In the genomic region with DNA sequence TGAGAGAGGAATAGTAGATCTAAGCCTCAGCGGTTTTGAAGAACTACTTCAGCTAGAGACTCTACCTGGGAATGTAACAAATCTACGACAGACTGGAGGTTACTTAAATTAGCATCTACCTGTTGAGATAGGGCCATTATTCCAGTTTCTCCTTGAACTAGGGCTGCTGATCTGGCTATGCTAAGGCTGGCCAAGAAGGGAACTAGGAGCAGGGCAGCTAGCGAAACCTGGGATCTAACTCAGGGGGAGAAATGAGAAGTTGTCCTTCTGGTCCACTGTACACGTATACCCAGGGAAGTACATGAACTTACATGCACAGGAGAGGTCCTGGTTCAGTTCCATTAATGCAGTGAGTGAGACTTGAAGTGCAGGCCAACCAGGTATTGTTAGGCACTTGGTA, we compare ENCODE assay signal across 22 cellular contexts.
DNase-seq lines count a peak whose midpoint lies in the region; ATAC-seq, FAIRE-seq and TF ChIP-seq lines count a peak whose summit lies in the region.
"Had no signal": no experiment of that assay in that cellular context is flagged by ENCODE, and none has a peak within 500 bp of the region (broad histone marks: within the 10 kb centered on the region; RNA-seq: fewer than 3 reads in every experiment).

No MANE protein-coding gene starts in this region.

- no peak overlapping the region for H3K27ac Mint-ChIP-seq in GM23338
- no peak overlapping the region for H3K27ac Mint-ChIP-seq in endodermal cell
- H3K27ac Mint-ChIP-seq in nephron progenitor cell, result peak overlapping the region; percentile 38
- H3K27ac Mint-ChIP-seq: B cell; CD14-positive monocyte; CD4-positive, alpha-beta T cell had no signal

- H3K27ac ChIP-seq in GM23338 (ENCODE audit: low read depth), result no peak overlapping the region
- no peak overlapping the region for H3K27ac ChIP-seq in GM12878 (ENCODE audit: control insufficient read depth, insufficient read depth)
- no peak overlapping the region for H3K27ac ChIP-seq in endodermal cell (ENCODE audit: low read depth, low read length)
- H3K27ac ChIP-seq in Peyer's patch, result no peak overlapping the region
- H3K27ac ChIP-seq in lower lobe of right lung, result no peak overlapping the region
- H3K27ac ChIP-seq: 22Rv1; BLaER1 treated with 17β-estradiol and CSF1 and Interleukin-3, amounts not matched to agents 10 nM and 100 nM had no signal

- H3K9me3 Mint-ChIP-seq in GM23338 (no peaks in the 10 kb centered on the region; the same call in 2 of the 3 replicates), endodermal cell (peaks cover 1% of the 10 kb centered on the region), nephron progenitor cell (peaks cover 4% of the 10 kb centered on the region)

- CTCF ChIA-PET in GM12878 (lab: Yijun Ruan, JAX), result interaction anchor here (1.6 kb wide), 1 partner anchor 38 kb away, joined by 3 read pairs; no protein-coding TSS in a partner anchor

- H3K36me3 ChIP-seq in GM23338 (ENCODE audit: insufficient read depth) (no peaks in the 10 kb centered on the region), GM12878 (ENCODE audit: control insufficient read depth in 2 of 2, insufficient read depth in 2 of 2, low read length in 1 of 2) (no peaks in the 10 kb centered on the region), endodermal cell (ENCODE audit: control insufficient read depth, insufficient read depth, low read length) (no peaks in the 10 kb centered on the region), Peyer's patch (no peaks in the 10 kb centered on the region), lower lobe of right lung (no peaks in the 10 kb centered on the region)
- H3K36me3 ChIP-seq: BLaER1 treated with 17β-estradiol and CSF1 and Interleukin-3, amounts not matched to agents 10 nM and 100 nM had no signal

- H3K36me3 Mint-ChIP-seq in GM23338 (ENCODE audit: low read depth) (peaks cover 2% of the 10 kb centered on the region; the same call in 1 of the 3 replicates), endodermal cell (ENCODE audit: low read depth) (peaks cover 9% of the 10 kb centered on the region), nephron progenitor cell (ENCODE audit: low read depth) (peaks cover 36% of the 10 kb centered on the region)

- H3K4me2 ChIP-seq in GM23338 (peak overlapping the region; percentile 85), GM12878 (ENCODE audit: control insufficient read depth, insufficient read depth) (no peak overlapping the region)
- H3K4me2 ChIP-seq: BLaER1 treated with 17β-estradiol and CSF1 and Interleukin-3, amounts not matched to agents 10 nM and 100 nM had no signal

- H3K4me1 Mint-ChIP-seq in GM23338, result peaks cover 63% of the 10 kb centered on the region
- peaks cover 68% of the 10 kb centered on the region for H3K4me1 Mint-ChIP-seq in endodermal cell
- peaks cover 85% of the 10 kb centered on the region for H3K4me1 Mint-ChIP-seq in nephron progenitor cell
- H3K4me1 Mint-ChIP-seq: B cell; CD14-positive monocyte; CD8-positive, alpha-beta memory T cell had no signal

- H3K4me3 ChIP-seq in GM23338, result peak overlapping the region; percentile 55
- H3K4me3 ChIP-seq in GM12878, result no peak overlapping the region
- peak overlapping the region; percentile 82 for H3K4me3 ChIP-seq in endodermal cell (ENCODE audit: low read length)
- no peak overlapping the region for H3K4me3 ChIP-seq in Peyer's patch
- no peak overlapping the region for H3K4me3 ChIP-seq in lower lobe of right lung
- H3K4me3 ChIP-seq: BLaER1 treated with 17β-estradiol and CSF1 and Interleukin-3, amounts not matched to agents 10 nM and 100 nM had no signal

- H3K9ac ChIP-seq in GM12878 (ENCODE audit: control insufficient read depth, insufficient read depth, low read length) (no peak overlapping the region), endodermal cell (ENCODE audit: extremely low read depth, low read length, poor library complexity, severe bottlenecking) (no peak overlapping the region)
- H3K9ac ChIP-seq: BLaER1 treated with 17β-estradiol and CSF1 and Interleukin-3, amounts not matched to agents 10 nM and 100 nM had no signal

- no TSS peak for BruUV-seq in GM12878 (replicated peaks; lab: Mats Ljungman, UMichigan)

- no peak for ATAC-seq in GM23338
- ATAC-seq in GM12878, result no peak
- no peak for ATAC-seq in lower lobe of right lung

- H3K27me3 Mint-ChIP-seq in GM23338 (ENCODE audit: insufficient read depth, low read depth, poor library complexity) (peaks cover 100% of the 10 kb centered on the region), endodermal cell (ENCODE audit: insufficient read depth) (peaks cover 97% of the 10 kb centered on the region), nephron progenitor cell (ENCODE audit: low read depth, poor library complexity) (peaks cover 52% of the 10 kb centered on the region)

- POLR2A ChIA-PET in GM12878 (lab: Charles Lee), result no interaction called here

- intact Hi-C loops in GM12878 (cut with micrococcal nuclease; ENCODE audit: unreplicated experiment), result no loop called here
- intact Hi-C loops in lower lobe of right lung (cut with DNase I), result no loop called here

- no peak for TF ChIP-seq EP300 in GM12878 (IDR thresholded peaks at IDR 0.05; ENCODE audit: borderline replicate concordance in 1 of 2, control insufficient read depth in 1 of 2, low read depth in 2 of 2, low read length in 2 of 2)

- peaks cover 27% of the 10 kb centered on the region for H4K20me1 ChIP-seq in GM23338 (replicated peaks; ENCODE audit: insufficient read depth)
- H4K20me1 ChIP-seq in GM12878 (ENCODE audit: control insufficient read depth, insufficient read depth), result no peaks in the 10 kb centered on the region
- H4K20me1 ChIP-seq: BLaER1 treated with 17β-estradiol and CSF1 and Interleukin-3, amounts not matched to agents 10 nM and 100 nM had no signal

- TF ChIP-seq POLR2A in GM12878 (IDR thresholded peaks at IDR 0.05; ENCODE audit: low read depth, low read length) (no peak), Peyer's patch (IDR thresholded peaks at IDR 0.05) (no peak)

- RAD21 ChIA-PET in GM12878 (lab: Charles Lee; ENCODE audit: unreplicated experiment), result no interaction called here

- peaks cover 70% of the 10 kb centered on the region for H3K4me1 ChIP-seq in GM23338 (ENCODE audit: insufficient read depth)
- H3K4me1 ChIP-seq in GM12878 (ENCODE audit: control insufficient read depth, insufficient read depth, low read length), result no peaks in the 10 kb centered on the region
- H3K4me1 ChIP-seq in endodermal cell (ENCODE audit: control insufficient read depth, insufficient read depth, low read length), result peaks cover 40% of the 10 kb centered on the region
- H3K4me1 ChIP-seq in Peyer's patch, result no peaks in the 10 kb centered on the region
- no peaks in the 10 kb centered on the region for H3K4me1 ChIP-seq in lower lobe of right lung
- H3K4me1 ChIP-seq: BLaER1 treated with 17β-estradiol and CSF1 and Interleukin-3, amounts not matched to agents 10 nM and 100 nM had no signal

- TF ChIP-seq RAD21 in GM12878 (IDR thresholded peaks at IDR 0.05; ENCODE audit: insufficient read depth, low read depth, low read length), result no peak

- 14% methylated on average over 4 of the region's 4 CpGs for whole genome bisulfite sequencing in GM12878 (ENCODE audit: insufficient coverage, insufficient replicate concordance, low lambda C conversion rate, missing lambda C conversion rate)
- WGBS in endodermal cell (ENCODE audit: insufficient coverage in 1 of 2, insufficient read length in 1 of 2), 2 experiments, result 50 to 55% methylated on average over 4 of the region's 4 CpGs

- in situ Hi-C loops in GM12878 (cut with MboI), result no loop called here

- H2AFZ ChIP-seq in GM23338 (no peak overlapping the region), GM12878 (ENCODE audit: control insufficient read depth, low read depth, low read length) (no peak overlapping the region)

- DNase-seq in GM23338 (ENCODE audit: low spot score) (no peak), GM12878 (ENCODE audit: low read depth, low spot score) (no peak), endodermal cell (no peak), nephron progenitor cell (no peak), Peyer's patch (no peak), lower lobe of right lung (no peak), D341Med (ENCODE audit: low spot score) (no peak)
- DNase-seq: CD4-positive, alpha-beta T cell; CD8-positive, alpha-beta memory T cell; DMS53; DMS79 treated with DMSO at 0.1 percent for 48 hours; GF-D8; GOT3; H7; HCEC 1CT had no signal

- H3K79me2 ChIP-seq in GM23338 (replicated peaks; ENCODE audit: insufficient read depth), result no peaks in the 10 kb centered on the region
- H3K79me2 ChIP-seq in GM12878 (ENCODE audit: control insufficient read depth, insufficient read depth, low read length), result no peaks in the 10 kb centered on the region

- SMC1A ChIA-PET in GM12878 (lab: Charles Lee; ENCODE audit: uncharacterized antibody, unreplicated experiment), result no interaction called here

- no peaks in the 10 kb centered on the region for H3K9me2 ChIP-seq in GM23338 (ENCODE audit: insufficient read depth)

- H3K4me3 Mint-ChIP-seq in GM23338 (no peak overlapping the region), endodermal cell (no peak overlapping the region), nephron progenitor cell (peak overlapping the region; percentile 53)
- H3K4me3 Mint-ChIP-seq: B cell; CD4-positive, alpha-beta T cell; CD8-positive, alpha-beta memory T cell had no signal

- no peak for TF ChIP-seq CTCF in GM23338 (conservative IDR thresholded peaks at IDR 0.05; ENCODE audit: low read depth in 2 of 2)
- no peak for TF ChIP-seq CTCF in GM12878 (IDR thresholded peaks at IDR 0.05 in 2 of 3, conservative IDR thresholded peaks at IDR 0.05 in 1 of 3; ENCODE audit: control insufficient read depth in 2 of 3, extremely low read depth in 1 of 3, insufficient read depth in 1 of 3, low read depth in 3 of 3, low read length in 3 of 3)
- no peak for TF ChIP-seq CTCF in endodermal cell (conservative IDR thresholded peaks at IDR 0.05)
- TF ChIP-seq CTCF in nephron progenitor cell (IDR thresholded peaks at IDR 0.05), result no peak
- TF ChIP-seq CTCF in Peyer's patch (IDR thresholded peaks at IDR 0.05), result no peak
- TF ChIP-seq CTCF in lower lobe of right lung (IDR thresholded peaks at IDR 0.05), result no peak

- FAIRE-seq in GM12878 (lab: Jason Lieb, UNC), result peak; percentile 18
- FAIRE-seq: A204.1, GM12892, GM19239 had no signal

- H3K9me3 ChIP-seq in GM12878 (replicated peaks; ENCODE audit: control insufficient read depth, insufficient read depth, low read length) (no peaks in the 10 kb centered on the region; the same call in 2 of the 3 replicates), endodermal cell (ENCODE audit: control insufficient read depth, low read length) (no peaks in the 10 kb centered on the region), Peyer's patch (no peaks in the 10 kb centered on the region), lower lobe of right lung (peaks cover 2% of the 10 kb centered on the region)

- H3K27me3 ChIP-seq in GM23338 (ENCODE audit: insufficient read depth) (peaks cover 100% of the 10 kb centered on the region), GM12878 (replicated peaks in 1 of 2; ENCODE audit: control insufficient read depth in 2 of 2, insufficient read depth in 2 of 2, low read length in 1 of 2) (peaks cover 0 to 2% of the 10 kb centered on the region in 2 experiments; a peak in 2 of 4 replicates), endodermal cell (ENCODE audit: control insufficient read depth, insufficient read depth, low read length, poor library complexity, severe bottlenecking) (peaks cover 73% of the 10 kb centered on the region), Peyer's patch (peaks cover 0 to 3% of the 10 kb centered on the region in 2 donors), lower lobe of right lung (ENCODE audit: low read depth) (peaks cover 98% of the 10 kb centered on the region)

- H3F3A ChIP-seq in GM23338 (replicated peaks; ENCODE audit: low read depth), result peaks cover 42% of the 10 kb centered on the region

Comparison
In these comparisons a context has a peak if more than half of its experiments do, and no peak if none do; other contexts are left out.
1. H3K4me3 ChIP-seq: peak in GM23338 (single experiment) and endodermal cell (single experiment); none in GM12878 (single experiment), Peyer's patch (0 of 4) and lower lobe of right lung (single experiment).